ENCODE assay signal across 14 cellular contexts in genomic region chr14:61184117-61184516, GRCh38.
DNase-seq lines count a peak whose midpoint lies in the region; ATAC-seq, FAIRE-seq and TF ChIP-seq lines count a peak whose summit lies in the region.
"Had no signal": no experiment of that assay in that cellular context is flagged by ENCODE, and none has a peak within 500 bp of the region (broad histone marks: within the 10 kb centered on the region; RNA-seq: fewer than 3 reads in every experiment).

No MANE protein-coding gene starts in this region.

- TF ChIP-seq CTCF in BJ (IDR thresholded peaks at IDR 0.05; ENCODE audit: insufficient read depth, low read depth, low read length) = no peak
- no peak for TF ChIP-seq CTCF in bronchial epithelial cell (IDR thresholded peaks at IDR 0.05; ENCODE audit: insufficient read depth, low read length, severe bottlenecking)

- H3K36me3 ChIP-seq in BJ (ENCODE audit: control insufficient read depth, insufficient read depth, low read length) (no peaks in the 10 kb centered on the region), bronchial epithelial cell (ENCODE audit: control insufficient read depth, insufficient read depth, low read length) (no peaks in the 10 kb centered on the region)

- H3K27me3 ChIP-seq in BJ (ENCODE audit: control insufficient read depth, insufficient read depth, low read length) (no peaks in the 10 kb centered on the region), bronchial epithelial cell (ENCODE audit: control insufficient read depth, insufficient read depth, low read length) (no peaks in the 10 kb centered on the region)

- no peak for FAIRE-seq in bronchial epithelial cell (lab: Jason Lieb, UNC)

- no peak for ATAC-seq in HG03095 (IDR thresholded peaks at IDR 0.05; ENCODE audit: unreplicated experiment)
- ATAC-seq: stimulated activated naive B cell treated with anti-CD40 and anti-IgM and Interleukin-4, amounts not matched to agents 10 μg/mL and 1 μg/mL and 100 μg/mL, for 72 hours had no signal

- no peak overlapping the region for H3K4me3 ChIP-seq in BJ (ENCODE audit: low read depth, low read length)
- no peak overlapping the region for H3K4me3 ChIP-seq in bronchial epithelial cell (ENCODE audit: low read depth, low read length)

- POLR2A ChIA-PET in BJ (lab: Charles Lee) = interaction anchor here (0.6 kb wide), 1 partner anchor 37 kb away, joined by 3 read pairs; no protein-coding TSS in a partner anchor

- peak; percentile 87 for DNase-seq in BJ (ENCODE audit: low read depth)
- peak; percentile 94 for DNase-seq in M059J (ENCODE audit: low read depth)
- peak; percentile 71 for DNase-seq in bronchial epithelial cell (ENCODE audit: low read depth)
- peak; percentile 42 for DNase-seq in myocyte (ENCODE audit: low read depth)
- no peak for DNase-seq in NCI-H345 (lab: John Stamatoyannopoulos, UW)
- no peak for DNase-seq in NCI-H2081 treated with DMSO at 0.1 percent for 48 hours (lab: John Stamatoyannopoulos, UW)
- DNase-seq in activated effector memory CD4-positive, alpha-beta T cell treated with anti-CD3 and anti-CD28 coated beads, Interleukin-2, amount 50 U/mL, for 16 hours = no peak
- DNase-seq: activated CD4-positive, alpha-beta T cell treated with anti-CD3 and anti-CD28 coated beads, Interleukin-2, amount 50 U/mL, for 4 hours; activated naive CD4-positive, alpha-beta T cell treated with anti-CD3 and anti-CD28 coated beads, Interleukin-2, amount 50 U/mL, for 16 hours; CD4-positive, alpha-beta memory T cell; hypothalamus; NCI-H1694 treated with DMSO at 0.1 percent for 48 hours; stimulated activated naive B cell treated with anti-CD40 and anti-IgM and Interleukin-4, amounts not matched to agents 10 μg/mL and 1 μg/mL and 100 μg/mL, for 72 hours had no signal

- CTCF ChIA-PET in BJ (lab: Yijun Ruan, JAX) = interaction anchor here (1.4 to 1.6 kb wide), 2 partner anchors 38 to 60 kb away, joined by 3 to 4 read pairs; no protein-coding TSS in a partner anchor

Comparison
In these comparisons a context has a peak if more than half of its experiments do, and no peak if none do; other contexts are left out.
1. DNase-seq: peak in BJ (single experiment), M059J (single experiment), bronchial epithelial cell (single experiment) and myocyte (single experiment); none in NCI-H345 (single experiment), NCI-H2081 treated with DMSO at 0.1 percent for 48 hours (single experiment) and activated effector memory CD4-positive, alpha-beta T cell treated with anti-CD3 and anti-CD28 coated beads, Interleukin-2, amount 50 U/mL, for 16 hours (single experiment).